1 cellular context compared by ENCODE assay signal in genomic region chr17:61862975-61863800, GRCh38.
TF ChIP-seq lines count a peak whose summit lies in the region.

Gene BRIP1, minus strand, starts transcription at chr17:61863528. Its CDS starts 1,989 bp downstream, at chr17:61861539.

TF ChIP-seq in HEK293, 187 proteins besides CTCF, POLR2A, EP300 and RAD21 (continued from another document):
- no peak for TF ChIP-seq YY1 (tag by site-specific recombination; IDR thresholded peaks at IDR 0.05)
- TF ChIP-seq ZNF624 (tag by site-specific recombination; IDR thresholded peaks at IDR 0.05) = no peak
- TF ChIP-seq ZNF510 (tag by site-specific recombination; IDR thresholded peaks at IDR 0.05; ENCODE audit: insufficient replicate concordance) = no peak
- TF ChIP-seq ZNF544 (tag by site-specific recombination; IDR thresholded peaks at IDR 0.05) = no peak
- no peak; the same call in 1 of the 2 replicates for TF ChIP-seq GLI4 (tag by site-specific recombination; IDR thresholded peaks at IDR 0.05)
- TF ChIP-seq ZNF791 (tag by site-specific recombination; IDR thresholded peaks at IDR 0.05) = no peak
- no peak for TF ChIP-seq ZNF37A (tag by site-specific recombination; IDR thresholded peaks at IDR 0.05)
- no peak for TF ChIP-seq ZNF747 (tag by site-specific recombination; IDR thresholded peaks at IDR 0.05)
- no peak for TF ChIP-seq ZNF292 (tag by site-specific recombination; IDR thresholded peaks at IDR 0.05; ENCODE audit: borderline replicate concordance, low read depth)
- TF ChIP-seq YY2 (tag by site-specific recombination; IDR thresholded peaks at IDR 0.05) = no peak
- TF ChIP-seq ZNF664 (tag by site-specific recombination; IDR thresholded peaks at IDR 0.05) = no peak
- TF ChIP-seq KLF7 (tag by site-specific recombination; IDR thresholded peaks at IDR 0.05; ENCODE audit: borderline replicate concordance) = no peak
- TF ChIP-seq ZNF221 (tag by site-specific recombination; IDR thresholded peaks at IDR 0.05; ENCODE audit: borderline replicate concordance) = no peak
- no peak for TF ChIP-seq ZNF610 (tag by site-specific recombination; IDR thresholded peaks at IDR 0.05; ENCODE audit: borderline replicate concordance)
- 0 out of 2 replicates have a peak, but pooled peaks have one; percentile 17 for TF ChIP-seq ZFP69B (tag by site-specific recombination; IDR thresholded peaks at IDR 0.05)
- TF ChIP-seq ZNF423 (tag by site-specific recombination; IDR thresholded peaks at IDR 0.05) = 0 out of 2 replicates have a peak, but pooled peaks have one; percentile 48
- TF ChIP-seq ZFP37 (tag by site-specific recombination; IDR thresholded peaks at IDR 0.05) = peak; percentile 80
- no peak for TF ChIP-seq ZNF473 (tag by site-specific recombination; IDR thresholded peaks at IDR 0.05)
- no peak for TF ChIP-seq FEZF1 (tag by site-specific recombination; IDR thresholded peaks at IDR 0.05)
- peak; percentile 57; the same call in 1 of the 2 replicates for TF ChIP-seq OVOL3 (tag by site-specific recombination; IDR thresholded peaks at IDR 0.05)
- TF ChIP-seq ZNF639 (tag by site-specific recombination; IDR thresholded peaks at IDR 0.05) = 0 out of 2 replicates have a peak, but pooled peaks have one; percentile 38
- no peak for TF ChIP-seq ELK4 (IDR thresholded peaks at IDR 0.05; ENCODE audit: borderline replicate concordance, low read depth, low read length)
- TF ChIP-seq ZSCAN4 (tag by site-specific recombination; IDR thresholded peaks at IDR 0.05) = no peak
- peak; percentile 98 for TF ChIP-seq ZBTB17 (tag by site-specific recombination; IDR thresholded peaks at IDR 0.05)
TF ChIP-seq in HEK293: peak in this region for 52.
